In the genomic region with DNA sequence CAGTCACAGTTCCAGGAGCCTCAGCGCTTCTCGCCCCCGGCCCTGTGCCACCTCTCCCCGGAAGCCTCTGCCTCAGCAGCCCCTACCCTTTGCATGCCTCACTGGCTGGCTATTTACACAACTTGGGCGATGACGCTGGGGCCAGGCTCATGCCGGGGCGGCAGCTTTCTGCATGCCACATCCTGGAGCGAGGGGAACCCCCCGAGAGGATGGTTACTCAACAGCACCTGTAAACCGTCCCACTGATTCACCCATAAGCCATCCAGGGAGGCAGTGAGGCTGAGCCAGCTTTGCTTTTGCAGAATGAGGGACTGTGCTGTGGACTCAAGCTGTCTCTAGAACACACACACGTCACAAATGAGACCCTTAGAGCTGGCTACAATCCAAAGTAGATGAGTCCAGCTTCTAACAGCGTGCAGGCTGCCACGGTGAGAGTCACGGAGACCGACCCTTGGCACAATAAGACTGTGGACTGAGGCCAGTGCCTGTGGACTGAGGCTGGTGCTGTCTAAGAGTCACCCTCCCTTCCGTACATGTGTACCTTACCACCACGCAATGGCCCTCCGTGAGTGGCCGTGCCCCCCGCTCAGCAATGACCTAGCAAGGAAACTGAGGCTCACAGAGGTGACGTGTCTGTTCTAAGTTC, we compare ENCODE assay signal across 8 cellular contexts.
A peak's percentile ranks its signal among the peaks of the same experiment; 100 is the strongest.
DNase-seq lines count a peak whose midpoint lies in the region; ATAC-seq and TF ChIP-seq lines count a peak whose summit lies in the region.

No MANE protein-coding gene starts in this region.

- DNase-seq in DND-41 (peak; percentile 91), MV-4-11 (lab: John Stamatoyannopoulos, UW) (peak; percentile 33), fibroblast of mammary gland (ENCODE audit: low read depth) (peak; percentile 52), NCI-H82 treated with DMSO at 0.1 percent for 48 hours (lab: John Stamatoyannopoulos, UW; ENCODE audit: unreplicated experiment) (no peak)
- peak; percentile 62 to 84 for DNase-seq in activated CD8-positive, alpha-beta memory T cell treated with anti-CD3 and anti-CD28 coated beads for 4 hours (ENCODE audit: low read depth in 2 of 2)
- peak; percentile 55 to 79 (median 68) for DNase-seq in stimulated activated CD4-positive, alpha-beta T cell treated with anti-CD3 and anti-CD28 coated beads, TNF-alpha, amount 100 ng/mL, for 24 hours (ENCODE audit: low read depth in 3 of 3)

- peak; percentile 95 for ATAC-seq in DND-41 (ENCODE audit: insufficient read depth, low read depth)
- peak; percentile 97 for ATAC-seq in GM21723 (IDR thresholded peaks at IDR 0.05; ENCODE audit: unreplicated experiment)
- no peak for ATAC-seq in GM18505 (IDR thresholded peaks at IDR 0.05; ENCODE audit: unreplicated experiment)

- peak overlapping the region; percentile 35 for H3K9ac ChIP-seq in DND-41 (ENCODE audit: low read depth, low read length)

- no peaks in the 10 kb centered on the region for H4K20me1 ChIP-seq in DND-41 (ENCODE audit: insufficient read depth, low read length)

- H3K9me3 ChIP-seq in DND-41 (ENCODE audit: insufficient read depth, low read length, severe bottlenecking): peaks cover 2% of the 10 kb centered on the region

- TF ChIP-seq POLR2A in GM18505 (IDR thresholded peaks at IDR 0.05; ENCODE audit: borderline replicate concordance, extremely low read depth, insufficient read depth, insufficient read length): no peak

- TF ChIP-seq CTCF in DND-41 (IDR thresholded peaks at IDR 0.05; ENCODE audit: borderline replicate concordance, extremely low read depth, low read length, poor library complexity, severe bottlenecking) (no peak), fibroblast of mammary gland (conservative IDR thresholded peaks at IDR 0.05; ENCODE audit: control insufficient read depth, insufficient read depth, low read depth, low read length) (no peak)

- H3K4me3 ChIP-seq in DND-41 (ENCODE audit: low read depth in 1 of 2, low read length in 2 of 2): no peak overlapping the region; a peak in 1 of 4 replicates
- H3K4me3 ChIP-seq in fibroblast of mammary gland (ENCODE audit: control insufficient read depth, low read depth, low read length): no peak overlapping the region

- no peaks in the 10 kb centered on the region for H3K27me3 ChIP-seq in DND-41 (ENCODE audit: insufficient read depth, low read length, poor library complexity)

- H3K36me3 ChIP-seq in DND-41 (ENCODE audit: insufficient read depth, low read length): no peaks in the 10 kb centered on the region

- peak overlapping the region; percentile 70 for H2AFZ ChIP-seq in DND-41 (ENCODE audit: low read depth, low read length)

- peak overlapping the region; percentile 87 for H3K27ac ChIP-seq in DND-41 (ENCODE audit: low read length)

- H3K4me1 ChIP-seq in DND-41 (ENCODE audit: insufficient read depth, low read length): peaks cover 19% of the 10 kb centered on the region

- no peaks in the 10 kb centered on the region for H3K79me2 ChIP-seq in DND-41 (ENCODE audit: insufficient read depth, low read length)

- H3K4me2 ChIP-seq in DND-41 (ENCODE audit: insufficient read depth, low read length): peak overlapping the region; percentile 51
